Comparison of ENCODE assay signal across 7 cellular contexts in genomic region chr17:18184143-18185007, GRCh38.
DNase-seq lines count a peak whose midpoint lies in the region; ATAC-seq and TF ChIP-seq lines count a peak whose summit lies in the region.

No MANE protein-coding gene starts in this region.

- H3K4me3 ChIP-seq in HL-60 (replicated peaks; ENCODE audit: insufficient read depth, low read length), result peak overlapping the region; percentile 69

- no peak for TF ChIP-seq CTCF in HL-60 (IDR thresholded peaks at IDR 0.05; ENCODE audit: insufficient read depth, low read length)

- ATAC-seq in GM18907 (IDR thresholded peaks at IDR 0.05; ENCODE audit: unreplicated experiment) (peak; percentile 4), GM18520 (IDR thresholded peaks at IDR 0.05; ENCODE audit: unreplicated experiment) (no peak)

- DNase-seq in HL-60 (ENCODE audit: low read depth in 1 of 2, low spot score in 1 of 2), result peak; percentile 25 to 27
- peak; percentile 62 for DNase-seq in activated CD4-positive, alpha-beta T cell treated with anti-CD3 and anti-CD28 coated beads for 1 hour
- peak; percentile 19 for DNase-seq in cerebellar cortex (ENCODE audit: low spot score)
- DNase-seq in left kidney (ENCODE audit: low read depth, low spot score), result peak; percentile 67
- peak; percentile 72 for DNase-seq in stimulated activated CD4-positive, alpha-beta T cell treated with anti-CD3 and anti-CD28 coated beads, Interleukin-2, amount 100 ng/mL, for 4 hours (ENCODE audit: low read depth)

- H3K27me3 ChIP-seq in HL-60 (ENCODE audit: insufficient read depth, poor library complexity, severe bottlenecking), result no peaks in the 10 kb centered on the region

- peak overlapping the region; percentile 99 for H3K27ac ChIP-seq in HL-60 (replicated peaks)

Comparison
In these comparisons a context has a peak if more than half of its experiments do, and no peak if none do; other contexts are left out.
1. DNase-seq: peak in every context shown above with its lines; median percentile 72 in stimulated activated CD4-positive, alpha-beta T cell treated with anti-CD3 and anti-CD28 coated beads, Interleukin-2, amount 100 ng/mL, for 4 hours; 67 in left kidney; 62 in activated CD4-positive, alpha-beta T cell treated with anti-CD3 and anti-CD28 coated beads for 1 hour; 26 in HL-60; 19 in cerebellar cortex.